2 cellular contexts compared by ENCODE assay signal in the genomic region with DNA sequence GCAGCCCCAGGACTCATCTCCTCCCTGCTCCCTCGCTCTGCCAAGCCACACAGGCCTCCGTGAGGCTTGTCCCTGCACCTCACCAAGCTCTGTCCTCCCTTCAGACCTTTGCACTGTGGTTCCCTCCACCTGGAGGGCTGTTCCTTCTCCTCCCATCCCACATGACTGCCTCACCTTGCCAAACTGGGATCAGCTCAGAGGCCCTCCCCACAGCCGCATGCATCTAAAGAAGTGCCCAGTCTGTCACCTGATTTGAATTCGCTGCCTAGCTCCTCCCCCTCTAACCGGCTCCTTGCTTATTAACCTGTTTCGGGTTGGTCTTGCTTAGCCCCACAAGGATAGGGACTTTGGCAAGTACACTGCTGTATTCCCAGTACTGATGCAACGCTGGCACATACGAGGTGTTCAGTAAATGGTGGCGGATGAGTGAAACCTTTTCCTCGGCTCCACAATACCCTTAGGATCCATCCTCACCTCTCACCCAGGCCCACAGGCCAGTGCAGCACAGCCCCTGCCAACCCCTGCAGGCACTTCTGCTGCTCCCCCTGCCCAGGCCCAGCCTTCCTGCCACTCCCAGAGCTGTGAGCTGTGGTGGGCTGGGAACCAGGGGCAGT.
TF ChIP-seq lines count a peak whose summit lies in the region.

No MANE protein-coding gene starts in this region.

TF ChIP-seq in H1, 55 proteins besides CTCF, POLR2A, EP300 and RAD21:
- no peak for TF ChIP-seq RFX5 (IDR thresholded peaks at IDR 0.05; ENCODE audit: borderline replicate concordance, low read depth, low read length)
- TF ChIP-seq BCL11A (IDR thresholded peaks at IDR 0.05; ENCODE audit: low read depth in 2 of 2, low read length in 2 of 2) = no peak
- TF ChIP-seq SIRT6 (IDR thresholded peaks at IDR 0.05; ENCODE audit: low read length) = no peak
- TF ChIP-seq BACH1 (IDR thresholded peaks at IDR 0.05; ENCODE audit: low read length) = no peak
- no peak for TF ChIP-seq CBX5 (IDR thresholded peaks at IDR 0.05; ENCODE audit: low read depth, low read length)
- TF ChIP-seq, protein P1, sequence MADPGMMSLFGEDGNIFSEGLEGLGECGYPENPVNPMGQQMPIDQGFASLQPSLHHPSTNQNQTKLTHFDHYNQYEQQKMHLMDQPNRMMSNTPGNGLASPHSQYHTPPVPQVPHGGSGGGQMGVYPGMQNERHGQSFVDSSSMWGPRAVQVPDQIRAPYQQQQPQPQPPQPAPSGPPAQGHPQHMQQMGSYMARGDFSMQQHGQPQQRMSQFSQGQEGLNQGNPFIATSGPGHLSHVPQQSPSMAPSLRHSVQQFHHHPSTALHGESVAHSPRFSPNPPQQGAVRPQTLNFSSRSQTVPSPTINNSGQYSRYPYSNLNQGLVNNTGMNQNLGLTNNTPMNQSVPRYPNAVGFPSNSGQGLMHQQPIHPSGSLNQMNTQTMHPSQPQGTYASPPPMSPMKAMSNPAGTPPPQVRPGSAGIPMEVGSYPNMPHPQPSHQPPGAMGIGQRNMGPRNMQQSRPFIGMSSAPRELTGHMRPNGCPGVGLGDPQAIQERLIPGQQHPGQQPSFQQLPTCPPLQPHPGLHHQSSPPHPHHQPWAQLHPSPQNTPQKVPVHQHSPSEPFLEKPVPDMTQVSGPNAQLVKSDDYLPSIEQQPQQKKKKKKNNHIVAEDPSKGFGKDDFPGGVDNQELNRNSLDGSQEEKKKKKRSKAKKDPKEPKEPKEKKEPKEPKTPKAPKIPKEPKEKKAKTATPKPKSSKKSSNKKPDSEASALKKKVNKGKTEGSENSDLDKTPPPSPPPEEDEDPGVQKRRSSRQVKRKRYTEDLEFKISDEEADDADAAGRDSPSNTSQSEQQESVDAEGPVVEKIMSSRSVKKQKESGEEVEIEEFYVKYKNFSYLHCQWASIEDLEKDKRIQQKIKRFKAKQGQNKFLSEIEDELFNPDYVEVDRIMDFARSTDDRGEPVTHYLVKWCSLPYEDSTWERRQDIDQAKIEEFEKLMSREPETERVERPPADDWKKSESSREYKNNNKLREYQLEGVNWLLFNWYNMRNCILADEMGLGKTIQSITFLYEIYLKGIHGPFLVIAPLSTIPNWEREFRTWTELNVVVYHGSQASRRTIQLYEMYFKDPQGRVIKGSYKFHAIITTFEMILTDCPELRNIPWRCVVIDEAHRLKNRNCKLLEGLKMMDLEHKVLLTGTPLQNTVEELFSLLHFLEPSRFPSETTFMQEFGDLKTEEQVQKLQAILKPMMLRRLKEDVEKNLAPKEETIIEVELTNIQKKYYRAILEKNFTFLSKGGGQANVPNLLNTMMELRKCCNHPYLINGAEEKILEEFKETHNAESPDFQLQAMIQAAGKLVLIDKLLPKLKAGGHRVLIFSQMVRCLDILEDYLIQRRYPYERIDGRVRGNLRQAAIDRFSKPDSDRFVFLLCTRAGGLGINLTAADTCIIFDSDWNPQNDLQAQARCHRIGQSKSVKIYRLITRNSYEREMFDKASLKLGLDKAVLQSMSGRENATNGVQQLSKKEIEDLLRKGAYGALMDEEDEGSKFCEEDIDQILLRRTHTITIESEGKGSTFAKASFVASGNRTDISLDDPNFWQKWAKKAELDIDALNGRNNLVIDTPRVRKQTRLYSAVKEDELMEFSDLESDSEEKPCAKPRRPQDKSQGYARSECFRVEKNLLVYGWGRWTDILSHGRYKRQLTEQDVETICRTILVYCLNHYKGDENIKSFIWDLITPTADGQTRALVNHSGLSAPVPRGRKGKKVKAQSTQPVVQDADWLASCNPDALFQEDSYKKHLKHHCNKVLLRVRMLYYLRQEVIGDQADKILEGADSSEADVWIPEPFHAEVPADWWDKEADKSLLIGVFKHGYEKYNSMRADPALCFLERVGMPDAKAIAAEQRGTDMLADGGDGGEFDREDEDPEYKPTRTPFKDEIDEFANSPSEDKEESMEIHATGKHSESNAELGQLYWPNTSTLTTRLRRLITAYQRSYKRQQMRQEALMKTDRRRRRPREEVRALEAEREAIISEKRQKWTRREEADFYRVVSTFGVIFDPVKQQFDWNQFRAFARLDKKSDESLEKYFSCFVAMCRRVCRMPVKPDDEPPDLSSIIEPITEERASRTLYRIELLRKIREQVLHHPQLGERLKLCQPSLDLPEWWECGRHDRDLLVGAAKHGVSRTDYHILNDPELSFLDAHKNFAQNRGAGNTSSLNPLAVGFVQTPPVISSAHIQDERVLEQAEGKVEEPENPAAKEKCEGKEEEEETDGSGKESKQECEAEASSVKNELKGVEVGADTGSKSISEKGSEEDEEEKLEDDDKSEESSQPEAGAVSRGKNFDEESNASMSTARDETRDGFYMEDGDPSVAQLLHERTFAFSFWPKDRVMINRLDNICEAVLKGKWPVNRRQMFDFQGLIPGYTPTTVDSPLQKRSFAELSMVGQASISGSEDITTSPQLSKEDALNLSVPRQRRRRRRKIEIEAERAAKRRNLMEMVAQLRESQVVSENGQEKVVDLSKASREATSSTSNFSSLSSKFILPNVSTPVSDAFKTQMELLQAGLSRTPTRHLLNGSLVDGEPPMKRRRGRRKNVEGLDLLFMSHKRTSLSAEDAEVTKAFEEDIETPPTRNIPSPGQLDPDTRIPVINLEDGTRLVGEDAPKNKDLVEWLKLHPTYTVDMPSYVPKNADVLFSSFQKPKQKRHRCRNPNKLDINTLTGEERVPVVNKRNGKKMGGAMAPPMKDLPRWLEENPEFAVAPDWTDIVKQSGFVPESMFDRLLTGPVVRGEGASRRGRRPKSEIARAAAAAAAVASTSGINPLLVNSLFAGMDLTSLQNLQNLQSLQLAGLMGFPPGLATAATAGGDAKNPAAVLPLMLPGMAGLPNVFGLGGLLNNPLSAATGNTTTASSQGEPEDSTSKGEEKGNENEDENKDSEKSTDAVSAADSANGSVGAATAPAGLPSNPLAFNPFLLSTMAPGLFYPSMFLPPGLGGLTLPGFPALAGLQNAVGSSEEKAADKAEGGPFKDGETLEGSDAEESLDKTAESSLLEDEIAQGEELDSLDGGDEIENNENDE (IDR thresholded peaks at IDR 0.05; ENCODE audit: insufficient replicate concordance, low read length) = no peak
- no peak for TF ChIP-seq TBP (IDR thresholded peaks at IDR 0.05; ENCODE audit: low read depth, low read length)
- TF ChIP-seq SP4 (IDR thresholded peaks at IDR 0.05; ENCODE audit: low read length) = no peak
- TF ChIP-seq SIN3A (conservative IDR thresholded peaks at IDR 0.05 in 1 of 2, IDR thresholded peaks at IDR 0.05 in 1 of 2; ENCODE audit: low read depth in 1 of 2, low read length in 2 of 2) = no peak
- no peak for TF ChIP-seq BRCA1 (IDR thresholded peaks at IDR 0.05; ENCODE audit: low read depth, low read length)
- TF ChIP-seq YY1 (IDR thresholded peaks at IDR 0.05; ENCODE audit: low read depth, low read length) = no peak
- TF ChIP-seq GTF2F1 (IDR thresholded peaks at IDR 0.05; ENCODE audit: borderline replicate concordance, low read depth, low read length) = no peak
- no peak for TF ChIP-seq CREB1 (IDR thresholded peaks at IDR 0.05)
- no peak for TF ChIP-seq ASH2L (IDR thresholded peaks at IDR 0.05; ENCODE audit: low read length)
- no peak for TF ChIP-seq TAF7 (optimal IDR thresholded peaks at IDR 0.05; ENCODE audit: borderline replicate concordance, low read depth, low read length)
- TF ChIP-seq HDAC6 (IDR thresholded peaks at IDR 0.05; ENCODE audit: low read depth, low read length) = no peak
- TF ChIP-seq, protein P2, sequence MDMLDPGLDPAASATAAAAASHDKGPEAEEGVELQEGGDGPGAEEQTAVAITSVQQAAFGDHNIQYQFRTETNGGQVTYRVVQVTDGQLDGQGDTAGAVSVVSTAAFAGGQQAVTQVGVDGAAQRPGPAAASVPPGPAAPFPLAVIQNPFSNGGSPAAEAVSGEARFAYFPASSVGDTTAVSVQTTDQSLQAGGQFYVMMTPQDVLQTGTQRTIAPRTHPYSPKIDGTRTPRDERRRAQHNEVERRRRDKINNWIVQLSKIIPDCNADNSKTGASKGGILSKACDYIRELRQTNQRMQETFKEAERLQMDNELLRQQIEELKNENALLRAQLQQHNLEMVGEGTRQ (IDR thresholded peaks at IDR 0.05; ENCODE audit: low read length) = no peak

TF ChIP-seq in SK-N-SH, 30 proteins besides CTCF, POLR2A, EP300 and RAD21:
- no peak for TF ChIP-seq ELF1 (IDR thresholded peaks at IDR 0.05)
- TF ChIP-seq RXRA (IDR thresholded peaks at IDR 0.05; ENCODE audit: borderline replicate concordance, low read depth) = no peak
- TF ChIP-seq FOSL2 (IDR thresholded peaks at IDR 0.05; ENCODE audit: borderline replicate concordance, low read depth) = no peak
- TF ChIP-seq FOXM1 (IDR thresholded peaks at IDR 0.05; ENCODE audit: low read depth) = no peak
- TF ChIP-seq, protein P3, sequence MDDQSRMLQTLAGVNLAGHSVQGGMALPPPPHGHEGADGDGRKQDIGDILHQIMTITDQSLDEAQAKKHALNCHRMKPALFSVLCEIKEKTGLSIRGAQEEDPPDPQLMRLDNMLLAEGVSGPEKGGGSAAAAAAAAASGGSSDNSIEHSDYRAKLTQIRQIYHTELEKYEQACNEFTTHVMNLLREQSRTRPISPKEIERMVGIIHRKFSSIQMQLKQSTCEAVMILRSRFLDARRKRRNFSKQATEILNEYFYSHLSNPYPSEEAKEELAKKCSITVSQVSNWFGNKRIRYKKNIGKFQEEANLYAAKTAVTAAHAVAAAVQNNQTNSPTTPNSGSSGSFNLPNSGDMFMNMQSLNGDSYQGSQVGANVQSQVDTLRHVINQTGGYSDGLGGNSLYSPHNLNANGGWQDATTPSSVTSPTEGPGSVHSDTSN (IDR thresholded peaks at IDR 0.05) = no peak
- TF ChIP-seq, protein P4, sequence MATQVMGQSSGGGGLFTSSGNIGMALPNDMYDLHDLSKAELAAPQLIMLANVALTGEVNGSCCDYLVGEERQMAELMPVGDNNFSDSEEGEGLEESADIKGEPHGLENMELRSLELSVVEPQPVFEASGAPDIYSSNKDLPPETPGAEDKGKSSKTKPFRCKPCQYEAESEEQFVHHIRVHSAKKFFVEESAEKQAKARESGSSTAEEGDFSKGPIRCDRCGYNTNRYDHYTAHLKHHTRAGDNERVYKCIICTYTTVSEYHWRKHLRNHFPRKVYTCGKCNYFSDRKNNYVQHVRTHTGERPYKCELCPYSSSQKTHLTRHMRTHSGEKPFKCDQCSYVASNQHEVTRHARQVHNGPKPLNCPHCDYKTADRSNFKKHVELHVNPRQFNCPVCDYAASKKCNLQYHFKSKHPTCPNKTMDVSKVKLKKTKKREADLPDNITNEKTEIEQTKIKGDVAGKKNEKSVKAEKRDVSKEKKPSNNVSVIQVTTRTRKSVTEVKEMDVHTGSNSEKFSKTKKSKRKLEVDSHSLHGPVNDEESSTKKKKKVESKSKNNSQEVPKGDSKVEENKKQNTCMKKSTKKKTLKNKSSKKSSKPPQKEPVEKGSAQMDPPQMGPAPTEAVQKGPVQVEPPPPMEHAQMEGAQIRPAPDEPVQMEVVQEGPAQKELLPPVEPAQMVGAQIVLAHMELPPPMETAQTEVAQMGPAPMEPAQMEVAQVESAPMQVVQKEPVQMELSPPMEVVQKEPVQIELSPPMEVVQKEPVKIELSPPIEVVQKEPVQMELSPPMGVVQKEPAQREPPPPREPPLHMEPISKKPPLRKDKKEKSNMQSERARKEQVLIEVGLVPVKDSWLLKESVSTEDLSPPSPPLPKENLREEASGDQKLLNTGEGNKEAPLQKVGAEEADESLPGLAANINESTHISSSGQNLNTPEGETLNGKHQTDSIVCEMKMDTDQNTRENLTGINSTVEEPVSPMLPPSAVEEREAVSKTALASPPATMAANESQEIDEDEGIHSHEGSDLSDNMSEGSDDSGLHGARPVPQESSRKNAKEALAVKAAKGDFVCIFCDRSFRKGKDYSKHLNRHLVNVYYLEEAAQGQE (IDR thresholded peaks at IDR 0.05; ENCODE audit: low read depth, low read length) = no peak
- TF ChIP-seq, protein P5, sequence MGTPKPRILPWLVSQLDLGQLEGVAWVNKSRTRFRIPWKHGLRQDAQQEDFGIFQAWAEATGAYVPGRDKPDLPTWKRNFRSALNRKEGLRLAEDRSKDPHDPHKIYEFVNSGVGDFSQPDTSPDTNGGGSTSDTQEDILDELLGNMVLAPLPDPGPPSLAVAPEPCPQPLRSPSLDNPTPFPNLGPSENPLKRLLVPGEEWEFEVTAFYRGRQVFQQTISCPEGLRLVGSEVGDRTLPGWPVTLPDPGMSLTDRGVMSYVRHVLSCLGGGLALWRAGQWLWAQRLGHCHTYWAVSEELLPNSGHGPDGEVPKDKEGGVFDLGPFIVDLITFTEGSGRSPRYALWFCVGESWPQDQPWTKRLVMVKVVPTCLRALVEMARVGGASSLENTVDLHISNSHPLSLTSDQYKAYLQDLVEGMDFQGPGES (IDR thresholded peaks at IDR 0.05; ENCODE audit: low read depth, low read length) = no peak
- TF ChIP-seq MXI1 (IDR thresholded peaks at IDR 0.05; ENCODE audit: low read depth, low read length) = no peak
- TF ChIP-seq NFIC (IDR thresholded peaks at IDR 0.05; ENCODE audit: borderline replicate concordance) = no peak
- TF ChIP-seq SIN3A (IDR thresholded peaks at IDR 0.05; ENCODE audit: borderline replicate concordance, low read depth, low read length) = no peak
- no peak for TF ChIP-seq RCOR1 (IDR thresholded peaks at IDR 0.05; ENCODE audit: low read length)
- TF ChIP-seq, protein P6, sequence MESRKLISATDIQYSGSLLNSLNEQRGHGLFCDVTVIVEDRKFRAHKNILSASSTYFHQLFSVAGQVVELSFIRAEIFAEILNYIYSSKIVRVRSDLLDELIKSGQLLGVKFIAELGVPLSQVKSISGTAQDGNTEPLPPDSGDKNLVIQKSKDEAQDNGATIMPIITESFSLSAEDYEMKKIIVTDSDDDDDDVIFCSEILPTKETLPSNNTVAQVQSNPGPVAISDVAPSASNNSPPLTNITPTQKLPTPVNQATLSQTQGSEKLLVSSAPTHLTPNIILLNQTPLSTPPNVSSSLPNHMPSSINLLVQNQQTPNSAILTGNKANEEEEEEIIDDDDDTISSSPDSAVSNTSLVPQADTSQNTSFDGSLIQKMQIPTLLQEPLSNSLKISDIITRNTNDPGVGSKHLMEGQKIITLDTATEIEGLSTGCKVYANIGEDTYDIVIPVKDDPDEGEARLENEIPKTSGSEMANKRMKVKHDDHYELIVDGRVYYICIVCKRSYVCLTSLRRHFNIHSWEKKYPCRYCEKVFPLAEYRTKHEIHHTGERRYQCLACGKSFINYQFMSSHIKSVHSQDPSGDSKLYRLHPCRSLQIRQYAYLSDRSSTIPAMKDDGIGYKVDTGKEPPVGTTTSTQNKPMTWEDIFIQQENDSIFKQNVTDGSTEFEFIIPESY (IDR thresholded peaks at IDR 0.05; ENCODE audit: borderline replicate concordance, low read depth) = no peak
- TF ChIP-seq TEAD4 (IDR thresholded peaks at IDR 0.05; ENCODE audit: borderline replicate concordance, insufficient read depth) = no peak
- no peak for TF ChIP-seq CHD2 (IDR thresholded peaks at IDR 0.05; ENCODE audit: low read length, partially characterized antibody)
- TF ChIP-seq, protein P2 (IDR thresholded peaks at IDR 0.05; ENCODE audit: borderline replicate concordance, low read depth, low read length) = no peak
- no peak for TF ChIP-seq GABPA (IDR thresholded peaks at IDR 0.05; ENCODE audit: low read depth)
- TF ChIP-seq TCF12 (IDR thresholded peaks at IDR 0.05) = no peak
- TF ChIP-seq YY1 (IDR thresholded peaks at IDR 0.05; ENCODE audit: low read depth) = no peak
- TF ChIP-seq MEF2A (IDR thresholded peaks at IDR 0.05; ENCODE audit: borderline replicate concordance, low read depth) = no peak
- no peak for TF ChIP-seq JUND (IDR thresholded peaks at IDR 0.05)
TF ChIP-seq in SK-N-SH: peak in this region for 0.
